In the genomic region with DNA sequence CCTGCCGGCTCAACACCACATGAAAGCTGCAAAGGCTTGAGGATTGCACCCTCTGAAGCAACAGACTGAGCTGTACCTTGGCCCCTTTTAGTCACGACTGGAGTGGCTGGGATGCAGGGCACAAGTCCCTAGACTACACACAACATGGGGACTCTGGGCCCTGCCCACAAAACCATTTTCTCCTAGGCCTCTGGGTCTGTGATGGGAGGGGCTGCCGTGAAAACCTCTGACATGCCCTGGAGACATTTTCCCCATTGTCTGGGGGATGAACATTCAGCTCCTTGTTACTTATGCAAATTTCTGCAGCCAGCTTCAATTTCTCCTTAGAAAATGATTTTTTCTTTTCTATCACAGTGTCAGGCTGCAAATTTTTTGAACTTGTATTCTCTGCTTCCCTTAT, we compare ENCODE assay signal across 1 cellular context.
TF ChIP-seq lines count a peak whose summit lies in the region.

No MANE protein-coding gene starts in this region.

TF ChIP-seq in GM23338, 12 proteins besides CTCF, POLR2A, EP300 and RAD21 (continued from another document):
- TF ChIP-seq REST (IDR thresholded peaks at IDR 0.05; ENCODE audit: unreplicated experiment) (no peak), CREB1 (CRISPR knock-in tag; IDR thresholded peaks at IDR 0.05; ENCODE audit: low read depth) (no peak), ZNF331 (CRISPR knock-in tag; IDR thresholded peaks at IDR 0.05; ENCODE audit: low read depth) (no peak), ETS1 (IDR thresholded peaks at IDR 0.05) (no peak), EZH2 (IDR thresholded peaks at IDR 0.05; ENCODE audit: low read depth, unreplicated experiment) (no peak)
- TF ChIP-seq, protein P1, sequence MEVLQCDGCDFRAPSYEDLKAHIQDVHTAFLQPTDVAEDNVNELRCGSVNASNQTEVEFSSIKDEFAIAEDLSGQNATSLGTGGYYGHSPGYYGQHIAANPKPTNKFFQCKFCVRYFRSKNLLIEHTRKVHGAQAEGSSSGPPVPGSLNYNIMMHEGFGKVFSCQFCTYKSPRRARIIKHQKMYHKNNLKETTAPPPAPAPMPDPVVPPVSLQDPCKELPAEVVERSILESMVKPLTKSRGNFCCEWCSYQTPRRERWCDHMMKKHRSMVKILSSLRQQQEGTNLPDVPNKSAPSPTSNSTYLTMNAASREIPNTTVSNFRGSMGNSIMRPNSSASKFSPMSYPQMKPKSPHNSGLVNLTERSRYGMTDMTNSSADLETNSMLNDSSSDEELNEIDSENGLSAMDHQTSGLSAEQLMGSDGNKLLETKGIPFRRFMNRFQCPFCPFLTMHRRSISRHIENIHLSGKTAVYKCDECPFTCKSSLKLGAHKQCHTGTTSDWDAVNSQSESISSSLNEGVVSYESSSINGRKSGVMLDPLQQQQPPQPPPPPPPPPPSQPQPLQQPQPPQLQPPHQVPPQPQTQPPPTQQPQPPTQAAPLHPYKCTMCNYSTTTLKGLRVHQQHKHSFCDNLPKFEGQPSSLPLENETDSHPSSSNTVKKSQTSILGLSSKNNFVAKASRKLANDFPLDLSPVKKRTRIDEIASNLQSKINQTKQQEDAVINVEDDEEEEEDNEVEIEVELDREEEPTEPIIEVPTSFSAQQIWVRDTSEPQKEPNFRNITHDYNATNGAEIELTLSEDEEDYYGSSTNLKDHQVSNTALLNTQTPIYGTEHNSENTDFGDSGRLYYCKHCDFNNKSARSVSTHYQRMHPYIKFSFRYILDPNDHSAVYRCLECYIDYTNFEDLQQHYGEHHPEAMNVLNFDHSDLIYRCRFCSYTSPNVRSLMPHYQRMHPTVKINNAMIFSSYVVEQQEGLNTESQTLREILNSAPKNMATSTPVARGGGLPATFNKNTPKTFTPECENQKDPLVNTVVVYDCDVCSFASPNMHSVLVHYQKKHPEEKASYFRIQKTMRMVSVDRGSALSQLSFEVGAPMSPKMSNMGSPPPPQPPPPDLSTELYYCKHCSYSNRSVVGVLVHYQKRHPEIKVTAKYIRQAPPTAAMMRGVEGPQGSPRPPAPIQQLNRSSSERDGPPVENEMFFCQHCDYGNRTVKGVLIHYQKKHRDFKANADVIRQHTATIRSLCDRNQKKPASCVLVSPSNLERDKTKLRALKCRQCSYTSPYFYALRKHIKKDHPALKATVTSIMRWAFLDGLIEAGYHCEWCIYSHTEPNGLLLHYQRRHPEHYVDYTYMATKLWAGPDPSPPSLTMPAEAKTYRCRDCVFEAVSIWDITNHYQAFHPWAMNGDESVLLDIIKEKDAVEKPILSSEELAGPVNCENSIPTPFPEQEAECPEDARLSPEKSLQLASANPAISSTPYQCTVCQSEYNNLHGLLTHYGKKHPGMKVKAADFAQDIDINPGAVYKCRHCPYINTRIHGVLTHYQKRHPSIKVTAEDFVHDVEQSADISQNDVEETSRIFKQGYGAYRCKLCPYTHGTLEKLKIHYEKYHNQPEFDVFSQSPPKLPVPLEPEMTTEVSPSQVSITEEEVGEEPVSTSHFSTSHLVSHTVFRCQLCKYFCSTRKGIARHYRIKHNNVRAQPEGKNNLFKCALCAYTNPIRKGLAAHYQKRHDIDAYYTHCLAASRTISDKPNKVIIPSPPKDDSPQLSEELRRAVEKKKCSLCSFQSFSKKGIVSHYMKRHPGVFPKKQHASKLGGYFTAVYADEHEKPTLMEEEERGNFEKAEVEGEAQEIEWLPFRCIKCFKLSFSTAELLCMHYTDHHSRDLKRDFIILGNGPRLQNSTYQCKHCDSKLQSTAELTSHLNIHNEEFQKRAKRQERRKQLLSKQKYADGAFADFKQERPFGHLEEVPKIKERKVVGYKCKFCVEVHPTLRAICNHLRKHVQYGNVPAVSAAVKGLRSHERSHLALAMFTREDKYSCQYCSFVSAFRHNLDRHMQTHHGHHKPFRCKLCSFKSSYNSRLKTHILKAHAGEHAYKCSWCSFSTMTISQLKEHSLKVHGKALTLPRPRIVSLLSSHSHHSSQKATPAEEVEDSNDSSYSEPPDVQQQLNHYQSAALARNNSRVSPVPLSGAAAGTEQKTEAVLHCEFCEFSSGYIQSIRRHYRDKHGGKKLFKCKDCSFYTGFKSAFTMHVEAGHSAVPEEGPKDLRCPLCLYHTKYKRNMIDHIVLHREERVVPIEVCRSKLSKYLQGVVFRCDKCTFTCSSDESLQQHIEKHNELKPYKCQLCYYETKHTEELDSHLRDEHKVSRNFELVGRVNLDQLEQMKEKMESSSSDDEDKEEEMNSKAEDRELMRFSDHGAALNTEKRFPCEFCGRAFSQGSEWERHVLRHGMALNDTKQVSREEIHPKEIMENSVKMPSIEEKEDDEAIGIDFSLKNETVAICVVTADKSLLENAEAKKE (CRISPR knock-in tag; IDR thresholded peaks at IDR 0.05) = no peak
TF ChIP-seq in GM23338: peak in this region for 0.
